Comparison of ENCODE assay signal across 25 cellular contexts in the genomic region with DNA sequence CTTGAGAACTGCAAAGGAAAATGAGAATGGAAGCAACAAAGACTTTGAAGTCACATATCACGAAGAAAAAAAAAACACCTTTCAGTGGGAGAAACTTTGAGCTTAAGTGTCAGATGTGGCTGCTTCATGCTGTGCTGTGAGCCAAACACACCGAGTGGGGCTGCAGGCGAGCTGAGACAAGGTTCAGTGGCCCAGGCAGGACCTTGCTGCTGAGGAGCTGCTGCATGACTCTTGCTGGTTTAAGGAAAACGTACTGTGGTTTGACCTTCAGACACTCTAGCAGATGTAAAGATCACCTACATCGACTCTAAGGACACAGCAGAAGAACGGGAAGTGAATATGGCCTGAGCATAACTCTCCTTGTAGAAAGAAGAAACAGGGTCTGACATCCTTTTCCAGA.
"Had no signal": no experiment of that assay in that cellular context is flagged by ENCODE, and none has a peak within 500 bp of the region (broad histone marks: within the 10 kb centered on the region; RNA-seq: fewer than 3 reads in every experiment).

No MANE protein-coding gene starts in this region.

- H3K4me1 Mint-ChIP-seq: activated CD4-positive, alpha-beta memory T cell treated with anti-CD3 and anti-CD28 coated beads, Interleukin-2, amount 10 ng/mL, durations not matched to agents 7 days and 5 days; central memory CD8-positive, alpha-beta T cell had no signal

- H3K27ac Mint-ChIP-seq: activated CD4-positive, alpha-beta memory T cell treated with anti-CD3 and anti-CD28 coated beads, Interleukin-2, amount 10 ng/mL, durations not matched to agents 7 days and 5 days; activated naive CD4-positive, alpha-beta T cell treated with anti-CD3 and anti-CD28 coated beads, Interleukin-2, amount 50 U/mL, for 72 hours; activated T-cell treated with anti-CD3 and anti-CD28 coated beads, Interleukin-2, amount 50 U/mL, for 24 hours had no signal

- H3K4me3 Mint-ChIP-seq: activated CD4-positive, alpha-beta memory T cell treated with anti-CD3 and anti-CD28 coated beads, Interleukin-2, amount 10 ng/mL, durations not matched to agents 7 days and 5 days; activated T-cell treated with anti-CD3 and anti-CD28 coated beads, Interleukin-2, amount 50 U/mL, for 24 hours; central memory CD8-positive, alpha-beta T cell had no signal

- DNase-seq: activated CD4-positive, alpha-beta memory T cell treated with anti-CD3 and anti-CD28 coated beads, Interleukin-2, amount 10 ng/mL, durations not matched to agents 7 days and 5 days; activated CD4-positive, alpha-beta T cell treated with anti-CD3 and anti-CD28 coated beads for 4 hours; activated gamma-delta T cell treated with Interleukin-2 at 50 U/mL for 16 hours; activated T-cell treated with anti-CD3 and anti-CD28 coated beads, Interleukin-2, amount 50 U/mL, for 24 hours; amygdala; colonic mucosa; IMR-90; NCI-H1048; NCI-H1105 treated with DMSO at 0.1 percent for 48 hours; NCI-H1436; NCI-H1694; NCI-H1930; NCI-H2081 treated with DMSO at 0.1 percent for 48 hours; NCI-H226; NCI-H446 treated with DMSO at 0.1 percent for 48 hours; NCI-H524 treated with DMSO at 0.1 percent for 48 hours; NK-92 treated with Interleukin-12 subunit alpha and Interleukin-12 subunit beta, amount 100 ng/mL, for 24 hours; PC-3; Peyer's patch; RPMI8226; SIG-M5; SW 1271; T-helper 1 cell had no signal
